Comparison of ENCODE assay signal across 8 cellular contexts in the genomic region with DNA sequence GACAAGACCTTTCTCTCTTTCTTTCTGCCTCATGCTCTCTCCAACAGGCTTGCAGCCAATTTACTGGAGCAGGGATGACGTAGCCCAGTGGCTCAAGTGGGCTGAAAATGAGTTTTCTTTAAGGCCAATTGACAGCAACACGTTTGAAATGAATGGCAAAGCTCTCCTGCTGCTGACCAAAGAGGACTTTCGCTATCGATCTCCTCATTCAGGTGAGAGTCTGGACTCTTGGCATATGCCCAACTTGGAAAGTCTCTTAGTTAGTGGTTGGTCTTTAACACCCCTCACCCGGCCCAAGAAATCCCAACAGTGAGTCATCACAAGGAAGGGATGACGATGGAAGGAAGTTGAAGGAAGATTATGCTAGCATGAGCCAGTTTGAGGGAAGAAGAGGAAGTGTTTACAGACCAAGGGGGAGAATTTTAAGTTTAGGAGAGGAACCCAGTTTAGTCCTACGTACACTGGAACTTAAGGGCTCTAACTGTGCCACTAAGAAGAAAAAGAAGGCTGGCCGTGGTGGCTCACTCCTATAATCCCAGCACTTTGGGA.
DNase-seq lines count a peak whose midpoint lies in the region; ATAC-seq and TF ChIP-seq lines count a peak whose summit lies in the region.

No MANE protein-coding gene starts in this region.

- no peak for TF ChIP-seq POLR2A in Peyer's patch (IDR thresholded peaks at IDR 0.05)

- TF ChIP-seq CTCF in Peyer's patch (IDR thresholded peaks at IDR 0.05), result no peak
- no peak for TF ChIP-seq CTCF in foreskin keratinocyte (conservative IDR thresholded peaks at IDR 0.05)

- H3K4me3 Mint-ChIP-seq in IgD-negative memory B cell, result peak overlapping the region in 1 of 4 donors; percentile 33
- no peak overlapping the region for H3K4me3 Mint-ChIP-seq in effector memory CD8-positive, alpha-beta T cell

- H3K27me3 ChIP-seq in Peyer's patch, result no peaks in the 10 kb centered on the region
- H3K27me3 ChIP-seq in foreskin keratinocyte, result no peaks in the 10 kb centered on the region

- no peaks in the 10 kb centered on the region for H3K9me3 Mint-ChIP-seq in IgD-negative memory B cell
- no peaks in the 10 kb centered on the region for H3K9me3 Mint-ChIP-seq in effector memory CD8-positive, alpha-beta T cell

- H3K9me3 ChIP-seq in Peyer's patch, result no peaks in the 10 kb centered on the region

- H3K4me1 Mint-ChIP-seq in IgD-negative memory B cell, result peaks cover 37 to 59% (median 40%) of the 10 kb centered on the region in 3 donors
- H3K4me1 Mint-ChIP-seq in effector memory CD8-positive, alpha-beta T cell (ENCODE audit: low read depth in 2 of 2), result peaks cover 2 to 3% of the 10 kb centered on the region in 2 donors

- peaks cover 0 to 11% (median 0%) of the 10 kb centered on the region in 3 donors for H3K36me3 ChIP-seq in Peyer's patch

- peak overlapping the region in 2 of 3 donors; percentile 16 to 87 for H3K27ac Mint-ChIP-seq in IgD-negative memory B cell
- H3K27ac Mint-ChIP-seq in effector memory CD8-positive, alpha-beta T cell, result no peak overlapping the region

- peaks cover 21% of the 10 kb centered on the region for H3K36me3 Mint-ChIP-seq in IgD-negative memory B cell
- peaks cover 11% of the 10 kb centered on the region for H3K36me3 Mint-ChIP-seq in effector memory CD8-positive, alpha-beta T cell (ENCODE audit: insufficient read depth)

- ATAC-seq in foreskin keratinocyte, result peak; percentile 43
- no peak for ATAC-seq in effector memory CD8-positive, alpha-beta T cell (replicated peaks)
- no peak for ATAC-seq in GM21447 (IDR thresholded peaks at IDR 0.05; ENCODE audit: unreplicated experiment)

- H3K27ac ChIP-seq in Peyer's patch (peak overlapping the region; percentile 61 to 77 (median 70)), foreskin keratinocyte (no peak overlapping the region), skin epidermis (peak overlapping the region in 20 of 21 experiments; percentile 19 to 82 (median 74))

- no peak overlapping the region for H3K4me3 ChIP-seq in Peyer's patch
- H3K4me3 ChIP-seq in skin epidermis, result no peak overlapping the region

- DNase-seq in Peyer's patch (peak in 1 of 3 donors; percentile 76), foreskin keratinocyte (no peak)
- no peak for DNase-seq in effector memory CD8-positive, alpha-beta T cell
- no peak for DNase-seq in activated CD4-positive, alpha-beta T cell treated with anti-CD3 and anti-CD28 coated beads for 4 hours
- DNase-seq in activated CD4-positive, alpha-beta T cell treated with anti-CD3 and anti-CD28 coated beads, Interleukin-2, amount 50 U/mL, for 4 hours, result no peak

- no peaks in the 10 kb centered on the region for H3K27me3 Mint-ChIP-seq in IgD-negative memory B cell
- no peaks in the 10 kb centered on the region for H3K27me3 Mint-ChIP-seq in effector memory CD8-positive, alpha-beta T cell

- peaks cover 0 to 46% (median 14%) of the 10 kb centered on the region in 4 donors for H3K4me1 ChIP-seq in Peyer's patch
- H3K4me1 ChIP-seq in foreskin keratinocyte, result no peaks in the 10 kb centered on the region

Comparison
In these comparisons a context has a peak if more than half of its experiments do, and no peak if none do; other contexts are left out.
1. H3K27ac Mint-ChIP-seq: peak in IgD-negative memory B cell (2 of 3); none in effector memory CD8-positive, alpha-beta T cell (0 of 2).